In the genomic region with DNA sequence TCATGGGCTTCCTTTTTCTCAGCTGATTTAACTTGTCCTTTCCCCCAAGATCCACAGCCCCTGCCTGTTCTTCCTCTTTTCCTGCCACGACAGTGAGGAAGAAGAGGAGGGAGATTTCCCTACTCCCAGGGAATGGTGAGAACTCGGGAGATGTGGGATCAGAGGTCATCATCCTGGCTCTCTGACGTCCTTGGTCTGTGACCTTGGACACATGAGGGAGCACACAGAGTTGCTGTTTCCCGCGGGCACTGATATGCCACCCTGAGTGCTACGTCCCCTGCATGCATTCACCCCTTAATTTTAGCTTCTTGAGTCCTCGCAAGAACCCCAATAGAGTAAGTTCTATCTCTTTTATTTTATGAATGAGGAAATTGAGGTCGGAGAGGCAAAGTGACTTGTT, we compare ENCODE assay signal across 16 cellular contexts.
"Had no signal": no experiment of that assay in that cellular context is flagged by ENCODE, and none has a peak within 500 bp of the region (broad histone marks: within the 10 kb centered on the region; RNA-seq: fewer than 3 reads in every experiment).

No MANE protein-coding gene starts in this region.

- H3K27me3 ChIP-seq: hepatocyte had no signal

- H2AFZ ChIP-seq: hepatocyte had no signal

- DNase-seq: activated CD4-positive, alpha-beta T cell treated with anti-CD3 and anti-CD28 coated beads for 48 hours; activated CD4-positive, CD25-positive, alpha-beta regulatory T cell; activated CD8-positive, alpha-beta T cell treated with anti-CD3 and anti-CD28 coated beads, Interleukin-2, amount 10 ng/mL, durations not matched to agents 7 days and 5 days; activated naive CD4-positive, alpha-beta T cell treated with anti-CD3 and anti-CD28 coated beads for 36 hours; activated naive CD8-positive, alpha-beta T cell treated with anti-CD3 and anti-CD28 coated beads, Interleukin-2, amount 50 U/mL, for 24 hours; activated T-cell treated with anti-CD3 and anti-CD28 coated beads, Interleukin-2, amount 50 U/mL, for 24 hours; anterior cingulate cortex; dermis blood vessel endothelial cell; effector memory CD4-positive, alpha-beta T cell; foreskin fibroblast; natural killer cell; stimulated activated naive CD4-positive, alpha-beta T cell treated with Interleukin-2 at 50 U/mL for 16 hours; trophoblast cell had no signal

- H3K4me3 ChIP-seq: hepatocyte had no signal

- H3K36me3 Mint-ChIP-seq: natural killer cell had no signal

- H3K27me3 Mint-ChIP-seq: activated T-cell treated with anti-CD3 and anti-CD28 coated beads, Interleukin-2, amount 50 U/mL, for 24 hours had no signal

- H3K27ac ChIP-seq: hepatocyte had no signal

- H3K9me3 Mint-ChIP-seq: activated naive CD4-positive, alpha-beta T cell treated with anti-CD3 and anti-CD28 coated beads for 36 hours; activated naive CD8-positive, alpha-beta T cell treated with anti-CD3 and anti-CD28 coated beads, Interleukin-2, amount 50 U/mL, for 24 hours; activated T-cell treated with anti-CD3 and anti-CD28 coated beads, Interleukin-2, amount 50 U/mL, for 24 hours; activated T-helper 2 cell treated with anti-CD3 and anti-CD28 coated beads, Interferon-gamma antibody, Interleukin-2, Interleukin-4, amounts not matched to agents 10 μg/mL and 5 μg/mL and 100 μg/mL, durations not matched to agents 14 hours and 24 hours and 36 hours; natural killer cell; T-helper 2 cell treated with Interferon-gamma antibody and Interleukin-4, amounts not matched to agents 5 μg/mL and 100 μg/mL, for 36 hours had no signal

- H3K27ac Mint-ChIP-seq: activated CD8-positive, alpha-beta T cell treated with anti-CD3 and anti-CD28 coated beads, Interleukin-2, amount 10 ng/mL, durations not matched to agents 7 days and 5 days; activated naive CD4-positive, alpha-beta T cell treated with anti-CD3 and anti-CD28 coated beads for 36 hours; activated naive CD8-positive, alpha-beta T cell treated with anti-CD3 and anti-CD28 coated beads, Interleukin-2, amount 50 U/mL, for 24 hours; activated T-cell treated with anti-CD3 and anti-CD28 coated beads, Interleukin-2, amount 50 U/mL, for 24 hours; activated T-helper 2 cell treated with anti-CD3 and anti-CD28 coated beads, Interferon-gamma antibody, Interleukin-2, Interleukin-4, amounts not matched to agents 10 μg/mL and 5 μg/mL and 100 μg/mL, durations not matched to agents 14 hours and 24 hours and 36 hours; T-helper 2 cell treated with Interferon-gamma antibody and Interleukin-4, amounts not matched to agents 5 μg/mL and 100 μg/mL, for 36 hours had no signal

- H3K4me2 ChIP-seq: hepatocyte had no signal

- ATAC-seq: activated CD8-positive, alpha-beta T cell treated with anti-CD3 and anti-CD28 coated beads, Interleukin-2, amount 10 ng/mL, durations not matched to agents 7 days and 5 days; activated naive CD8-positive, alpha-beta T cell treated with anti-CD3 and anti-CD28 coated beads, Interleukin-2, amount 50 U/mL, for 24 hours; natural killer cell had no signal

- H3K4me3 Mint-ChIP-seq: activated CD8-positive, alpha-beta T cell treated with anti-CD3 and anti-CD28 coated beads, Interleukin-2, amount 10 ng/mL, durations not matched to agents 7 days and 5 days; activated naive CD4-positive, alpha-beta T cell treated with anti-CD3 and anti-CD28 coated beads for 36 hours; activated naive CD8-positive, alpha-beta T cell treated with anti-CD3 and anti-CD28 coated beads, Interleukin-2, amount 50 U/mL, for 24 hours; activated T-cell treated with anti-CD3 and anti-CD28 coated beads, Interleukin-2, amount 50 U/mL, for 24 hours; natural killer cell; T-helper 2 cell treated with Interferon-gamma antibody and Interleukin-4, amounts not matched to agents 5 μg/mL and 100 μg/mL, for 36 hours had no signal
